ENCODE assay signal across 26 cellular contexts in genomic region chr6:106727480-106728153, GRCh38.
DNase-seq lines count a peak whose midpoint lies in the region; ATAC-seq and TF ChIP-seq lines count a peak whose summit lies in the region.
"Had no signal": no experiment of that assay in that cellular context is flagged by ENCODE, and none has a peak within 500 bp of the region (broad histone marks: within the 10 kb centered on the region; RNA-seq: fewer than 3 reads in every experiment).

No MANE protein-coding gene starts in this region.

- WGBS in esophagus muscularis mucosa = 77% methylated on average over 3 of the region's 3 CpGs

- H3K9ac ChIP-seq in SK-N-MC (ENCODE audit: insufficient read length) = peak overlapping the region; percentile 2
- H3K9ac ChIP-seq: BLaER1 had no signal

- H3K36me3 ChIP-seq in SK-N-MC (ENCODE audit: insufficient read depth, low read length) = no peaks in the 10 kb centered on the region
- H3K36me3 ChIP-seq in esophagus muscularis mucosa = no peaks in the 10 kb centered on the region
- H3K36me3 ChIP-seq: BLaER1, brain microvascular endothelial cell, gastrocnemius medialis, transverse colon, WERI-Rb-1 had no signal

- peak overlapping the region; percentile 13 for H3K27ac Mint-ChIP-seq in progenitor cell of endocrine pancreas
- H3K27ac Mint-ChIP-seq: activated naive CD4-positive, alpha-beta T cell treated with anti-CD3 and anti-CD28 coated beads, Interleukin-2, amount 50 U/mL, for 24 hours; activated T-helper 17 cell treated with anti-CD3 and anti-CD28 coated beads, Interleukin-2, amount 50 U/mL, for 72 hours; natural killer cell; stimulated activated effector memory CD8-positive, alpha-beta T cell treated with anti-CD3 and anti-CD28 coated beads, Interleukin-12 subunit alpha, Interleukin-12 subunit beta, amount 100 ng/mL, for 72 hours had no signal

- CTCF ChIA-PET in HEK293T (lab: Yijun Ruan, JAX) = no interaction called here

- H3K4me3 ChIP-seq in SK-N-MC (peak overlapping the region; percentile 54), esophagus muscularis mucosa (no peak overlapping the region)
- H3K4me3 ChIP-seq: BLaER1, gastrocnemius medialis, mucosa of descending colon, transverse colon had no signal

- POLR2A ChIA-PET in HEK293T (lab: Yijun Ruan, JAX) = no interaction called here

- H3K9me3 ChIP-seq in SK-N-MC (ENCODE audit: low read depth, low read length) (no peaks in the 10 kb centered on the region), esophagus muscularis mucosa (no peaks in the 10 kb centered on the region)
- H3K9me3 ChIP-seq: BLaER1, gastrocnemius medialis, mucosa of descending colon, transverse colon had no signal

- H3K36me3 Mint-ChIP-seq in progenitor cell of endocrine pancreas (ENCODE audit: insufficient read depth) = peaks cover 3% of the 10 kb centered on the region
- H3K36me3 Mint-ChIP-seq: activated naive CD4-positive, alpha-beta T cell treated with anti-CD3 and anti-CD28 coated beads, Interleukin-2, amount 50 U/mL, for 24 hours; natural killer cell; stimulated activated effector memory CD8-positive, alpha-beta T cell treated with anti-CD3 and anti-CD28 coated beads, Interleukin-12 subunit alpha, Interleukin-12 subunit beta, amount 100 ng/mL, for 72 hours had no signal

- TF ChIP-seq CTCF in progenitor cell of endocrine pancreas (IDR thresholded peaks at IDR 0.05; ENCODE audit: unreplicated experiment) (no peak), esophagus muscularis mucosa (IDR thresholded peaks at IDR 0.05) (no peak)

- peaks cover 13% of the 10 kb centered on the region for H3K9me3 Mint-ChIP-seq in progenitor cell of endocrine pancreas (ENCODE audit: low read depth)
- H3K9me3 Mint-ChIP-seq: activated naive CD4-positive, alpha-beta T cell treated with anti-CD3 and anti-CD28 coated beads, Interleukin-2, amount 50 U/mL, for 24 hours; activated T-helper 17 cell treated with anti-CD3 and anti-CD28 coated beads, Interleukin-2, amount 50 U/mL, for 72 hours; natural killer cell; stimulated activated effector memory CD8-positive, alpha-beta T cell treated with anti-CD3 and anti-CD28 coated beads, Interleukin-12 subunit alpha, Interleukin-12 subunit beta, amount 100 ng/mL, for 72 hours had no signal

- DNase-seq in NCI-H748 (lab: John Stamatoyannopoulos, UW; ENCODE audit: unreplicated experiment) (peak; percentile 45), NCI-H748 treated with DMSO at 0.1 percent for 48 hours (lab: John Stamatoyannopoulos, UW) (no peak), HEK293T (ENCODE audit: extremely low spot score) (no peak), SK-N-MC (ENCODE audit: low read depth, low spot score) (peak; percentile 34), progenitor cell of endocrine pancreas (ENCODE audit: low spot score, unreplicated experiment) (no peak), esophagus muscularis mucosa (ENCODE audit: extremely low spot score) (no peak), foreskin melanocyte (no peak)
- DNase-seq: activated CD4-positive, alpha-beta T cell treated with anti-CD3 and anti-CD28 coated beads for 4 hours; amniotic stem cell; brain microvascular endothelial cell; DMS53; gastrocnemius medialis; GDM1; IMR-90; mucosa of descending colon; natural killer cell; NCI-H1048; NCI-H187 treated with DMSO at 0.1 percent for 48 hours; occipital lobe; WERI-Rb-1 had no signal

- TF ChIP-seq EP300 in esophagus muscularis mucosa (IDR thresholded peaks at IDR 0.05) = no peak

- H3K4me1 Mint-ChIP-seq in progenitor cell of endocrine pancreas (ENCODE audit: low read depth) = peaks cover 63% of the 10 kb centered on the region
- H3K4me1 Mint-ChIP-seq: activated naive CD4-positive, alpha-beta T cell treated with anti-CD3 and anti-CD28 coated beads, Interleukin-2, amount 50 U/mL, for 24 hours; activated T-helper 17 cell treated with anti-CD3 and anti-CD28 coated beads, Interleukin-2, amount 50 U/mL, for 72 hours; natural killer cell; stimulated activated effector memory CD8-positive, alpha-beta T cell treated with anti-CD3 and anti-CD28 coated beads, Interleukin-12 subunit alpha, Interleukin-12 subunit beta, amount 100 ng/mL, for 72 hours had no signal

- H3K27me3 ChIP-seq in esophagus muscularis mucosa = no peaks in the 10 kb centered on the region
- H3K27me3 ChIP-seq: BLaER1, brain microvascular endothelial cell, gastrocnemius medialis, transverse colon had no signal

- no peak for TF ChIP-seq POLR2A in esophagus muscularis mucosa (IDR thresholded peaks at IDR 0.05; ENCODE audit: low read depth)

- no peaks in the 10 kb centered on the region for H3K4me1 ChIP-seq in esophagus muscularis mucosa

- H3K4me3 Mint-ChIP-seq in progenitor cell of endocrine pancreas (ENCODE audit: low read depth) = no peak overlapping the region
- H3K4me3 Mint-ChIP-seq: activated naive CD4-positive, alpha-beta T cell treated with anti-CD3 and anti-CD28 coated beads, Interleukin-2, amount 50 U/mL, for 24 hours; activated T-helper 17 cell treated with anti-CD3 and anti-CD28 coated beads, Interleukin-2, amount 50 U/mL, for 72 hours; natural killer cell; stimulated activated effector memory CD8-positive, alpha-beta T cell treated with anti-CD3 and anti-CD28 coated beads, Interleukin-12 subunit alpha, Interleukin-12 subunit beta, amount 100 ng/mL, for 72 hours had no signal

- H3K27ac ChIP-seq in SK-N-MC (peak overlapping the region; percentile 91), esophagus muscularis mucosa (replicated peaks in 1 of 4) (no peak overlapping the region)
- H3K27ac ChIP-seq: BLaER1, brain microvascular endothelial cell, gastrocnemius medialis, transverse colon, WERI-Rb-1 had no signal

- H3K27me3 Mint-ChIP-seq in progenitor cell of endocrine pancreas = no peaks in the 10 kb centered on the region

- intact Hi-C loops in esophagus muscularis mucosa (cut with DNase I) = no loop called here

- ATAC-seq in HG03457 (IDR thresholded peaks at IDR 0.05; ENCODE audit: unreplicated experiment) = no peak
- ATAC-seq: activated T-helper 17 cell treated with anti-CD3 and anti-CD28 coated beads, Interleukin-2, amount 50 U/mL, for 72 hours; gastrocnemius medialis; mucosa of descending colon; natural killer cell; stimulated activated effector memory CD8-positive, alpha-beta T cell treated with anti-CD3 and anti-CD28 coated beads, Interleukin-12 subunit alpha, Interleukin-12 subunit beta, amount 100 ng/mL, for 72 hours had no signal

TF ChIP-seq in HEK293T, 16 proteins besides CTCF, POLR2A, EP300 and RAD21:
- TF ChIP-seq SUZ12 (IDR thresholded peaks at IDR 0.05) (no peak), PKNOX1 (IDR thresholded peaks at IDR 0.05) (peak; percentile 22; the same call in 1 of the 2 replicates), ELF4 (IDR thresholded peaks at IDR 0.05) (no peak), FOXM1 (IDR thresholded peaks at IDR 0.05; ENCODE audit: borderline replicate concordance) (no peak)

Comparison
In these comparisons a context has a peak if more than half of its experiments do, and no peak if none do; other contexts are left out.
1. DNase-seq: peak in NCI-H748 (single experiment) and SK-N-MC (single experiment); none in NCI-H748 treated with DMSO at 0.1 percent for 48 hours (single experiment), HEK293T (single experiment), progenitor cell of endocrine pancreas (single experiment), esophagus muscularis mucosa (single experiment) and foreskin melanocyte (single experiment).